In genomic region chr5:104513194-104513602, GRCh38 we compare ENCODE assay signal across 13 cellular contexts.
DNase-seq lines count a peak whose midpoint lies in the region; ATAC-seq and TF ChIP-seq lines count a peak whose summit lies in the region.
"Had no signal": no experiment of that assay in that cellular context is flagged by ENCODE, and none has a peak within 500 bp of the region (broad histone marks: within the 10 kb centered on the region; RNA-seq: fewer than 3 reads in every experiment).

No MANE protein-coding gene starts in this region.

- H3K27me3 ChIP-seq in Panc1 (ENCODE audit: control insufficient read depth, insufficient read depth, low read length) (no peaks in the 10 kb centered on the region), fibroblast of lung (ENCODE audit: control insufficient read depth, insufficient read depth, low read length) (no peaks in the 10 kb centered on the region)

- no peak overlapping the region for H3K4me3 Mint-ChIP-seq in osteocyte (ENCODE audit: unreplicated experiment)
- H3K4me3 Mint-ChIP-seq: activated B cell treated with CpG ODN at 0.5 μM for 24 hours; stimulated activated naive CD8-positive, alpha-beta T cell treated with anti-CD3 and anti-CD28 coated beads, Interleukin-15, amount 100 ng/mL, for 72 hours had no signal

- no peaks in the 10 kb centered on the region for H4K20me1 ChIP-seq in fibroblast of lung (ENCODE audit: control insufficient read depth, extremely low read depth, insufficient read depth, low read length)

- no peaks in the 10 kb centered on the region for H3K27me3 Mint-ChIP-seq in osteocyte (ENCODE audit: unreplicated experiment)
- H3K27me3 Mint-ChIP-seq: activated B cell treated with CpG ODN at 0.5 μM for 24 hours; stimulated activated naive CD8-positive, alpha-beta T cell treated with anti-CD3 and anti-CD28 coated beads, Interleukin-15, amount 100 ng/mL, for 72 hours had no signal

- intact Hi-C loops in Panc1 (cut with micrococcal nuclease; ENCODE audit: unreplicated experiment): no loop called here

- BruUV-seq in Panc1 (replicated peaks; lab: Mats Ljungman, UMichigan): no TSS peak

- no peak overlapping the region for H3K9ac ChIP-seq in fibroblast of lung (ENCODE audit: insufficient read depth, low read length)

- peak overlapping the region; percentile 74 for H3K27ac ChIP-seq in Panc1 (ENCODE audit: low read length)
- no peak overlapping the region for H3K27ac ChIP-seq in fibroblast of lung (ENCODE audit: insufficient read depth, low read length)
- H3K27ac ChIP-seq: C4-2B, SK-N-MC had no signal

- peaks cover 14% of the 10 kb centered on the region for H3K9me3 ChIP-seq in Panc1 (ENCODE audit: control insufficient read depth, insufficient read depth, low read depth, low read length)
- H3K9me3 ChIP-seq in fibroblast of lung (ENCODE audit: control insufficient read depth, insufficient read depth, low read depth, low read length): no peaks in the 10 kb centered on the region

- CTCF ChIA-PET in Panc1 (lab: Charles Lee): no interaction called here

- no peak overlapping the region for H3K4me2 ChIP-seq in fibroblast of lung (ENCODE audit: extremely low read depth, insufficient read depth, low read length)

- DNase-seq in GM04503 (ENCODE audit: low read depth) (peak; percentile 31), Panc1 (ENCODE audit: low read depth, low spot score) (peak; percentile 15), fibroblast of lung (ENCODE audit: low read depth in 2 of 2) (peak; percentile 31 to 91), osteocyte (ENCODE audit: extremely low spot score, unreplicated experiment) (no peak), middle frontal gyrus (ENCODE audit: extremely low spot score, low spot score) (no peak), UCSD-AML1 (lab: John Stamatoyannopoulos, UW; ENCODE audit: unreplicated experiment) (no peak)
- no peak for DNase-seq in activated naive CD4-positive, alpha-beta T cell treated with anti-CD3 and anti-CD28 coated beads, Interleukin-2, amount 50 U/mL, for 72 hours (ENCODE audit: low spot score in 2 of 2)
- DNase-seq: activated B cell treated with CpG ODN at 0.5 μM for 24 hours; NCI-H1048; stimulated activated naive CD8-positive, alpha-beta T cell treated with anti-CD3 and anti-CD28 coated beads, Interleukin-15, amount 100 ng/mL, for 72 hours had no signal

- H3K4me1 ChIP-seq in Panc1 (ENCODE audit: control insufficient read depth, insufficient read depth, low read length): no peaks in the 10 kb centered on the region; the same call in 1 of the 2 replicates
- no peaks in the 10 kb centered on the region for H3K4me1 ChIP-seq in fibroblast of lung (ENCODE audit: control insufficient read depth, extremely low read depth, insufficient read depth, low read length)

- in situ Hi-C loops in Panc1 (cut with HindIII; ENCODE audit: low pct_unique_long_range_greater_than_20kb, low sequenced_read_pairs): no loop called here

- peak overlapping the region; percentile 72 for H3K27ac Mint-ChIP-seq in osteocyte (ENCODE audit: unreplicated experiment)
- H3K27ac Mint-ChIP-seq in activated naive CD4-positive, alpha-beta T cell treated with anti-CD3 and anti-CD28 coated beads, Interleukin-2, amount 50 U/mL, for 72 hours: no peak overlapping the region
- H3K27ac Mint-ChIP-seq: activated B cell treated with CpG ODN at 0.5 μM for 24 hours; stimulated activated naive CD8-positive, alpha-beta T cell treated with anti-CD3 and anti-CD28 coated beads, Interleukin-15, amount 100 ng/mL, for 72 hours had no signal

- peak; percentile 96 for ATAC-seq in Panc1
- ATAC-seq in activated naive CD4-positive, alpha-beta T cell treated with anti-CD3 and anti-CD28 coated beads, Interleukin-2, amount 50 U/mL, for 72 hours: no peak
- ATAC-seq in HG02884 (IDR thresholded peaks at IDR 0.05; ENCODE audit: unreplicated experiment): no peak
- ATAC-seq: stimulated activated naive CD8-positive, alpha-beta T cell treated with anti-CD3 and anti-CD28 coated beads, Interleukin-15, amount 100 ng/mL, for 72 hours had no signal

- no peak overlapping the region for H2AFZ ChIP-seq in fibroblast of lung (ENCODE audit: low read length)

- H3K4me3 ChIP-seq in Panc1 (ENCODE audit: low read depth in 2 of 2, low read length in 2 of 2): peak overlapping the region in 1 of 2 experiments; percentile 17; a peak in 1 of 4 replicates
- H3K4me3 ChIP-seq in fibroblast of lung (replicated peaks in 1 of 4; ENCODE audit: control extremely low read depth in 1 of 4, insufficient read depth in 1 of 4, low read depth in 3 of 4, low read length in 4 of 4): no peak overlapping the region
- H3K4me3 ChIP-seq: SK-N-MC had no signal

- no peaks in the 10 kb centered on the region for H3K79me2 ChIP-seq in fibroblast of lung (ENCODE audit: control insufficient read depth, insufficient read depth, low read length)

- POLR2A ChIA-PET in Panc1 (lab: Charles Lee): no interaction called here

- no peaks in the 10 kb centered on the region for H3K36me3 ChIP-seq in Panc1 (ENCODE audit: control insufficient read depth, insufficient read depth, low read length)
- H3K36me3 ChIP-seq in fibroblast of lung (ENCODE audit: control insufficient read depth, insufficient read depth, low read length): no peaks in the 10 kb centered on the region

- peaks cover 21% of the 10 kb centered on the region for H3K9me3 Mint-ChIP-seq in osteocyte (ENCODE audit: unreplicated experiment)
- peaks cover 4 to 12% of the 10 kb centered on the region in 2 donors for H3K9me3 Mint-ChIP-seq in activated naive CD4-positive, alpha-beta T cell treated with anti-CD3 and anti-CD28 coated beads, Interleukin-2, amount 50 U/mL, for 72 hours

- H3K4me1 Mint-ChIP-seq in osteocyte (ENCODE audit: unreplicated experiment): peaks cover 25% of the 10 kb centered on the region
- H3K4me1 Mint-ChIP-seq: activated B cell treated with CpG ODN at 0.5 μM for 24 hours; stimulated activated naive CD8-positive, alpha-beta T cell treated with anti-CD3 and anti-CD28 coated beads, Interleukin-15, amount 100 ng/mL, for 72 hours had no signal

- H3K36me3 Mint-ChIP-seq in osteocyte (ENCODE audit: unreplicated experiment): peaks cover 12% of the 10 kb centered on the region
- H3K36me3 Mint-ChIP-seq in activated naive CD4-positive, alpha-beta T cell treated with anti-CD3 and anti-CD28 coated beads, Interleukin-2, amount 50 U/mL, for 72 hours: no peaks in the 10 kb centered on the region

- TF ChIP-seq CTCF in Panc1 (IDR thresholded peaks at IDR 0.05): no peak
- no peak for TF ChIP-seq CTCF in fibroblast of lung (conservative IDR thresholded peaks at IDR 0.05 in 1 of 2, IDR thresholded peaks at IDR 0.05 in 1 of 2; ENCODE audit: low read depth in 1 of 2, low read length in 2 of 2)
- TF ChIP-seq CTCF in osteocyte (IDR thresholded peaks at IDR 0.05): no peak

Comparison
In these comparisons a context has a peak if more than half of its experiments do, and no peak if none do; other contexts are left out.
1. DNase-seq: peak in GM04503 (single experiment), Panc1 (single experiment) and fibroblast of lung (2 of 2); none in osteocyte (single experiment), activated naive CD4-positive, alpha-beta T cell treated with anti-CD3 and anti-CD28 coated beads, Interleukin-2, amount 50 U/mL, for 72 hours (0 of 2), middle frontal gyrus (single experiment) and UCSD-AML1 (single experiment).